In the genomic region with DNA sequence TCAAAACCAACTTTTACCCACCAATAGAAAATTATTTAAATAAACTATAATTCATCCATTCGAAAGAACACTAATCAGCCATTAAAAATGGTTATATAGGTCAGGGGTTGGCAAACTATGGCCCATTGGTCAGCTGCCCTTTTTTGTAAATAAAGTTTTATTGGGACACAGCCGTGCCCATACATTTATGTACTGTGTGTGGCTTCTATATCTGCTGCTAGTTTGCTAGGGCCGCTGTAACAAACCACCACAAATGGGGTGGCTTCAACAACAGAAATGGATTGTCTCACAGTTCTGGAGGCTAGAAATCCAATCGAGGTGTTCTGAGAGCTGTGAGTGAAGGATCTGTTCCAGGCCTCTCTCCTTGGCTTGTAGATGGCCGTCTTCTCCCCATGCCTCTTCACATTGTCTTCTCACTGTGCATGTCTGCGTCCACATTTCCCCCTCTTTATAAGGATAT, we compare ENCODE assay signal across 1 cellular context.
TF ChIP-seq lines count a peak whose summit lies in the region.

No MANE protein-coding gene starts in this region.

TF ChIP-seq in K562, 482 proteins besides CTCF, POLR2A, EP300 and RAD21 (continued from another document and continues in another):
- TF ChIP-seq, protein P1, sequence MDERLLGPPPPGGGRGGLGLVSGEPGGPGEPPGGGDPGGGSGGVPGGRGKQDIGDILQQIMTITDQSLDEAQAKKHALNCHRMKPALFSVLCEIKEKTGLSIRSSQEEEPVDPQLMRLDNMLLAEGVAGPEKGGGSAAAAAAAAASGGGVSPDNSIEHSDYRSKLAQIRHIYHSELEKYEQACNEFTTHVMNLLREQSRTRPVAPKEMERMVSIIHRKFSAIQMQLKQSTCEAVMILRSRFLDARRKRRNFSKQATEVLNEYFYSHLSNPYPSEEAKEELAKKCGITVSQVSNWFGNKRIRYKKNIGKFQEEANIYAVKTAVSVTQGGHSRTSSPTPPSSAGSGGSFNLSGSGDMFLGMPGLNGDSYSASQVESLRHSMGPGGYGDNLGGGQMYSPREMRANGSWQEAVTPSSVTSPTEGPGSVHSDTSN (CRISPR knock-in tag; IDR thresholded peaks at IDR 0.05; ENCODE audit: low read depth), result no peak
- TF ChIP-seq, protein P1 (tag; conservative IDR thresholded peaks at IDR 0.05; ENCODE audit: low read depth), result peak; percentile 15; the same call in 1 of the 2 replicates
- no peak for TF ChIP-seq LARP7 (IDR thresholded peaks at IDR 0.05)
- TF ChIP-seq, protein P2, sequence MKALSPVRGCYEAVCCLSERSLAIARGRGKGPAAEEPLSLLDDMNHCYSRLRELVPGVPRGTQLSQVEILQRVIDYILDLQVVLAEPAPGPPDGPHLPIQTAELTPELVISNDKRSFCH (CRISPR knock-in tag; IDR thresholded peaks at IDR 0.05), result no peak
- TF ChIP-seq, protein P2 (tag; IDR thresholded peaks at IDR 0.05), result peak; percentile 85
- TF ChIP-seq SMAD4 (CRISPR knock-in tag; conservative IDR thresholded peaks at IDR 0.05), result peak; percentile 85
- no peak for TF ChIP-seq CAMTA2 (CRISPR knock-in tag; conservative IDR thresholded peaks at IDR 0.05)
- TF ChIP-seq, protein P3, sequence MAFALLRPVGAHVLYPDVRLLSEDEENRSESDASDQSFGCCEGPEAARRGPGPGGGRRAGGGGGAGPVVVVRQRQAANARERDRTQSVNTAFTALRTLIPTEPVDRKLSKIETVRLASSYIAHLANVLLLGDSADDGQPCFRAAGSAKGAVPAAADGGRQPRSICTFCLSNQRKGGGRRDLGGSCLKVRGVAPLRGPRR (CRISPR knock-in tag; IDR thresholded peaks at IDR 0.05), result peak; percentile 84; the same call in 1 of the 2 replicates
- TF ChIP-seq ZNF140 (CRISPR knock-in tag; IDR thresholded peaks at IDR 0.05), result peak; percentile 56; the same call in 1 of the 2 replicates
- TF ChIP-seq, protein P4, sequence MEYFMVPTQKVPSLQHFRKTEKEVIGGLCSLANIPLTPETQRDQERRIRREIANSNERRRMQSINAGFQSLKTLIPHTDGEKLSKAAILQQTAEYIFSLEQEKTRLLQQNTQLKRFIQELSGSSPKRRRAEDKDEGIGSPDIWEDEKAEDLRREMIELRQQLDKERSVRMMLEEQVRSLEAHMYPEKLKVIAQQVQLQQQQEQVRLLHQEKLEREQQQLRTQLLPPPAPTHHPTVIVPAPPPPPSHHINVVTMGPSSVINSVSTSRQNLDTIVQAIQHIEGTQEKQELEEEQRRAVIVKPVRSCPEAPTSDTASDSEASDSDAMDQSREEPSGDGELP (CRISPR knock-in tag; IDR thresholded peaks at IDR 0.05; ENCODE audit: borderline replicate concordance), result no peak
- TF ChIP-seq ZNF668 (CRISPR knock-in tag; IDR thresholded peaks at IDR 0.05), result 0 out of 2 replicates have a peak, but pooled peaks have one; percentile 62
- TF ChIP-seq, protein P5, sequence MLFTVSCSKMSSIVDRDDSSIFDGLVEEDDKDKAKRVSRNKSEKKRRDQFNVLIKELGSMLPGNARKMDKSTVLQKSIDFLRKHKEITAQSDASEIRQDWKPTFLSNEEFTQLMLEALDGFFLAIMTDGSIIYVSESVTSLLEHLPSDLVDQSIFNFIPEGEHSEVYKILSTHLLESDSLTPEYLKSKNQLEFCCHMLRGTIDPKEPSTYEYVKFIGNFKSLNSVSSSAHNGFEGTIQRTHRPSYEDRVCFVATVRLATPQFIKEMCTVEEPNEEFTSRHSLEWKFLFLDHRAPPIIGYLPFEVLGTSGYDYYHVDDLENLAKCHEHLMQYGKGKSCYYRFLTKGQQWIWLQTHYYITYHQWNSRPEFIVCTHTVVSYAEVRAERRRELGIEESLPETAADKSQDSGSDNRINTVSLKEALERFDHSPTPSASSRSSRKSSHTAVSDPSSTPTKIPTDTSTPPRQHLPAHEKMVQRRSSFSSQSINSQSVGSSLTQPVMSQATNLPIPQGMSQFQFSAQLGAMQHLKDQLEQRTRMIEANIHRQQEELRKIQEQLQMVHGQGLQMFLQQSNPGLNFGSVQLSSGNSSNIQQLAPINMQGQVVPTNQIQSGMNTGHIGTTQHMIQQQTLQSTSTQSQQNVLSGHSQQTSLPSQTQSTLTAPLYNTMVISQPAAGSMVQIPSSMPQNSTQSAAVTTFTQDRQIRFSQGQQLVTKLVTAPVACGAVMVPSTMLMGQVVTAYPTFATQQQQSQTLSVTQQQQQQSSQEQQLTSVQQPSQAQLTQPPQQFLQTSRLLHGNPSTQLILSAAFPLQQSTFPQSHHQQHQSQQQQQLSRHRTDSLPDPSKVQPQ (CRISPR knock-in tag; IDR thresholded peaks at IDR 0.05; ENCODE audit: borderline replicate concordance), result 0 out of 2 replicates have a peak, but pooled peaks have one; percentile 18
- no peak for TF ChIP-seq HLTF (IDR thresholded peaks at IDR 0.05)
- peak; percentile 63; the same call in 1 of the 2 replicates for TF ChIP-seq ZBTB17 (CRISPR knock-in tag; IDR thresholded peaks at IDR 0.05)
- peak; percentile 77; the same call in 1 of the 2 replicates for TF ChIP-seq ZNF76 (CRISPR knock-in tag; IDR thresholded peaks at IDR 0.05; ENCODE audit: borderline replicate concordance)
- no peak for TF ChIP-seq RHOXF2B (CRISPR knock-in tag; conservative IDR thresholded peaks at IDR 0.05)
- TF ChIP-seq MAZ (CRISPR knock-in tag; conservative IDR thresholded peaks at IDR 0.05 in 1 of 2, IDR thresholded peaks at IDR 0.05 in 1 of 2), result peak in 1 of 2 experiments; percentile 67; a peak in 2 of 4 replicates
- TF ChIP-seq TCFL5 (CRISPR knock-in tag; conservative IDR thresholded peaks at IDR 0.05), result no peak
- peak; percentile 57; the same call in 1 of the 2 replicates for TF ChIP-seq ZNF23 (CRISPR knock-in tag; IDR thresholded peaks at IDR 0.05)
- peak; percentile 80; the same call in 1 of the 2 replicates for TF ChIP-seq ZNF644 (tag; IDR thresholded peaks at IDR 0.05; ENCODE audit: low read depth)
- peak; percentile 63; the same call in 1 of the 2 replicates for TF ChIP-seq ZNF79 (CRISPR knock-in tag; IDR thresholded peaks at IDR 0.05; ENCODE audit: low read depth)
- TF ChIP-seq, protein P6, sequence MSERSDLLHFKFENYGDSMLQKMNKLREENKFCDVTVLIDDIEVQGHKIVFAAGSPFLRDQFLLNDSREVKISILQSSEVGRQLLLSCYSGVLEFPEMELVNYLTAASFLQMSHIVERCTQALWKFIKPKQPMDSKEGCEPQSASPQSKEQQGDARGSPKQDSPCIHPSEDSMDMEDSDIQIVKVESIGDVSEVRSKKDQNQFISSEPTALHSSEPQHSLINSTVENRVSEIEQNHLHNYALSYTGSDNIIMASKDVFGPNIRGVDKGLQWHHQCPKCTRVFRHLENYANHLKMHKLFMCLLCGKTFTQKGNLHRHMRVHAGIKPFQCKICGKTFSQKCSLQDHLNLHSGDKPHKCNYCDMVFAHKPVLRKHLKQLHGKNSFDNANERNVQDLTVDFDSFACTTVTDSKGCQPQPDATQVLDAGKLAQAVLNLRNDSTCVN (CRISPR knock-in tag; IDR thresholded peaks at IDR 0.05), result 0 out of 2 replicates have a peak, but pooled peaks have one; percentile 40
- TF ChIP-seq, protein P7, sequence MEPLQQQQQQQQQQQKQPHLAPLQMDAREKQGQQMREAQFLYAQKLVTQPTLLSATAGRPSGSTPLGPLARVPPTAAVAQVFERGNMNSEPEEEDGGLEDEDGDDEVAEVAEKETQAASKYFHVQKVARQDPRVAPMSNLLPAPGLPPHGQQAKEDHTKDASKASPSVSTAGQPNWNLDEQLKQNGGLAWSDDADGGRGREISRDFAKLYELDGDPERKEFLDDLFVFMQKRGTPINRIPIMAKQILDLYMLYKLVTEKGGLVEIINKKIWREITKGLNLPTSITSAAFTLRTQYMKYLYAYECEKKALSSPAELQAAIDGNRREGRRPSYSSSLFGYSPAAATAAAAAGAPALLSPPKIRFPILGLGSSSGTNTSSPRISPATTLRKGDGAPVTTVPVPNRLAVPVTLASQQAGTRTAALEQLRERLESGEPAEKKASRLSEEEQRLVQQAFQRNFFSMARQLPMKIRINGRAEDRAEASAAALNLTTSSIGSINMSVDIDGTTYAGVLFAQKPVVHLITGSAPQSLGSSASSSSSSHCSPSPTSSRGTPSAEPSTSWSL (CRISPR knock-in tag; IDR thresholded peaks at IDR 0.05; ENCODE audit: borderline replicate concordance), result 0 out of 2 replicates have a peak, but pooled peaks have one; percentile 34
- no peak for TF ChIP-seq NFRKB (IDR thresholded peaks at IDR 0.05; ENCODE audit: low read depth)
- TF ChIP-seq ZSCAN29 (IDR thresholded peaks at IDR 0.05), result no peak
- TF ChIP-seq JUND (IDR thresholded peaks at IDR 0.05; ENCODE audit: borderline replicate concordance, low read depth, low read length), result no peak
- TF ChIP-seq JUND (tag; IDR thresholded peaks at IDR 0.05; ENCODE audit: borderline replicate concordance, low read depth, low read length), result peak; percentile 32; the same call in 2 of the 3 replicates
- TF ChIP-seq ARNT (IDR thresholded peaks at IDR 0.05), result no peak
- TF ChIP-seq NR1H2 (CRISPR knock-in tag; IDR thresholded peaks at IDR 0.05), result no peak
- no peak; the same call in 1 of the 2 replicates for TF ChIP-seq ZNF589 (CRISPR knock-in tag; IDR thresholded peaks at IDR 0.05; ENCODE audit: low read depth)
- 0 out of 2 replicates have a peak, but pooled peaks have one; percentile 55 for TF ChIP-seq HIVEP1 (CRISPR knock-in tag; IDR thresholded peaks at IDR 0.05)
- TF ChIP-seq, protein P8, sequence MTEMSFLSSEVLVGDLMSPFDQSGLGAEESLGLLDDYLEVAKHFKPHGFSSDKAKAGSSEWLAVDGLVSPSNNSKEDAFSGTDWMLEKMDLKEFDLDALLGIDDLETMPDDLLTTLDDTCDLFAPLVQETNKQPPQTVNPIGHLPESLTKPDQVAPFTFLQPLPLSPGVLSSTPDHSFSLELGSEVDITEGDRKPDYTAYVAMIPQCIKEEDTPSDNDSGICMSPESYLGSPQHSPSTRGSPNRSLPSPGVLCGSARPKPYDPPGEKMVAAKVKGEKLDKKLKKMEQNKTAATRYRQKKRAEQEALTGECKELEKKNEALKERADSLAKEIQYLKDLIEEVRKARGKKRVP (CRISPR knock-in tag; IDR thresholded peaks at IDR 0.05), result 0 out of 2 replicates have a peak, but pooled peaks have one; percentile 24
- no peak for TF ChIP-seq NFE2L1 (tag; IDR thresholded peaks at IDR 0.05; ENCODE audit: borderline replicate concordance, low read depth)
- TF ChIP-seq, protein P9, sequence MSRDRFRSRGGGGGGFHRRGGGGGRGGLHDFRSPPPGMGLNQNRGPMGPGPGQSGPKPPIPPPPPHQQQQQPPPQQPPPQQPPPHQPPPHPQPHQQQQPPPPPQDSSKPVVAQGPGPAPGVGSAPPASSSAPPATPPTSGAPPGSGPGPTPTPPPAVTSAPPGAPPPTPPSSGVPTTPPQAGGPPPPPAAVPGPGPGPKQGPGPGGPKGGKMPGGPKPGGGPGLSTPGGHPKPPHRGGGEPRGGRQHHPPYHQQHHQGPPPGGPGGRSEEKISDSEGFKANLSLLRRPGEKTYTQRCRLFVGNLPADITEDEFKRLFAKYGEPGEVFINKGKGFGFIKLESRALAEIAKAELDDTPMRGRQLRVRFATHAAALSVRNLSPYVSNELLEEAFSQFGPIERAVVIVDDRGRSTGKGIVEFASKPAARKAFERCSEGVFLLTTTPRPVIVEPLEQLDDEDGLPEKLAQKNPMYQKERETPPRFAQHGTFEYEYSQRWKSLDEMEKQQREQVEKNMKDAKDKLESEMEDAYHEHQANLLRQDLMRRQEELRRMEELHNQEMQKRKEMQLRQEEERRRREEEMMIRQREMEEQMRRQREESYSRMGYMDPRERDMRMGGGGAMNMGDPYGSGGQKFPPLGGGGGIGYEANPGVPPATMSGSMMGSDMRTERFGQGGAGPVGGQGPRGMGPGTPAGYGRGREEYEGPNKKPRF (IDR thresholded peaks at IDR 0.05; ENCODE audit: low read depth, low read length), result no peak
- peak; percentile 70; the same call in 1 of the 2 replicates for TF ChIP-seq ELF4 (CRISPR knock-in tag; IDR thresholded peaks at IDR 0.05)
- peak; percentile 64; the same call in 1 of the 2 replicates for TF ChIP-seq ZKSCAN1 (IDR thresholded peaks at IDR 0.05; ENCODE audit: low read depth, low read length)
- TF ChIP-seq, protein P10, sequence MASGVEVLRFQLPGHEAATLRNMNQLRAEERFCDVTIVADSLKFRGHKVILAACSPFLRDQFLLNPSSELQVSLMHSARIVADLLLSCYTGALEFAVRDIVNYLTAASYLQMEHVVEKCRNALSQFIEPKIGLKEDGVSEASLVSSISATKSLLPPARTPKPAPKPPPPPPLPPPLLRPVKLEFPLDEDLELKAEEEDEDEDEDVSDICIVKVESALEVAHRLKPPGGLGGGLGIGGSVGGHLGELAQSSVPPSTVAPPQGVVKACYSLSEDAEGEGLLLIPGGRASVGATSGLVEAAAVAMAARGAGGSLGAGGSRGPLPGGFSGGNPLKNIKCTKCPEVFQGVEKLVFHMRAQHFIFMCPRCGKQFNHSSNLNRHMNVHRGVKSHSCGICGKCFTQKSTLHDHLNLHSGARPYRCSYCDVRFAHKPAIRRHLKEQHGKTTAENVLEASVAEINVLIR (CRISPR knock-in tag; IDR thresholded peaks at IDR 0.05), result peak; percentile 59
- TF ChIP-seq, protein P11, sequence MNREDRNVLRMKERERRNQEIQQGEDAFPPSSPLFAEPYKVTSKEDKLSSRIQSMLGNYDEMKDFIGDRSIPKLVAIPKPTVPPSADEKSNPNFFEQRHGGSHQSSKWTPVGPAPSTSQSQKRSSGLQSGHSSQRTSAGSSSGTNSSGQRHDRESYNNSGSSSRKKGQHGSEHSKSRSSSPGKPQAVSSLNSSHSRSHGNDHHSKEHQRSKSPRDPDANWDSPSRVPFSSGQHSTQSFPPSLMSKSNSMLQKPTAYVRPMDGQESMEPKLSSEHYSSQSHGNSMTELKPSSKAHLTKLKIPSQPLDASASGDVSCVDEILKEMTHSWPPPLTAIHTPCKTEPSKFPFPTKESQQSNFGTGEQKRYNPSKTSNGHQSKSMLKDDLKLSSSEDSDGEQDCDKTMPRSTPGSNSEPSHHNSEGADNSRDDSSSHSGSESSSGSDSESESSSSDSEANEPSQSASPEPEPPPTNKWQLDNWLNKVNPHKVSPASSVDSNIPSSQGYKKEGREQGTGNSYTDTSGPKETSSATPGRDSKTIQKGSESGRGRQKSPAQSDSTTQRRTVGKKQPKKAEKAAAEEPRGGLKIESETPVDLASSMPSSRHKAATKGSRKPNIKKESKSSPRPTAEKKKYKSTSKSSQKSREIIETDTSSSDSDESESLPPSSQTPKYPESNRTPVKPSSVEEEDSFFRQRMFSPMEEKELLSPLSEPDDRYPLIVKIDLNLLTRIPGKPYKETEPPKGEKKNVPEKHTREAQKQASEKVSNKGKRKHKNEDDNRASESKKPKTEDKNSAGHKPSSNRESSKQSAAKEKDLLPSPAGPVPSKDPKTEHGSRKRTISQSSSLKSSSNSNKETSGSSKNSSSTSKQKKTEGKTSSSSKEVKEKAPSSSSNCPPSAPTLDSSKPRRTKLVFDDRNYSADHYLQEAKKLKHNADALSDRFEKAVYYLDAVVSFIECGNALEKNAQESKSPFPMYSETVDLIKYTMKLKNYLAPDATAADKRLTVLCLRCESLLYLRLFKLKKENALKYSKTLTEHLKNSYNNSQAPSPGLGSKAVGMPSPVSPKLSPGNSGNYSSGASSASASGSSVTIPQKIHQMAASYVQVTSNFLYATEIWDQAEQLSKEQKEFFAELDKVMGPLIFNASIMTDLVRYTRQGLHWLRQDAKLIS (CRISPR knock-in tag; IDR thresholded peaks at IDR 0.05), result no peak
- TF ChIP-seq NR4A1 (CRISPR knock-in tag; IDR thresholded peaks at IDR 0.05), result 0 out of 2 replicates have a peak, but pooled peaks have one; percentile 79
- peak; percentile 87 for TF ChIP-seq NR4A1 (tag; IDR thresholded peaks at IDR 0.05)
